In genomic region chr10:20582041-20582440, GRCh38 we compare ENCODE assay signal across 17 cellular contexts.
DNase-seq lines count a peak whose midpoint lies in the region; ATAC-seq, FAIRE-seq and TF ChIP-seq lines count a peak whose summit lies in the region.
"Had no signal": no experiment of that assay in that cellular context is flagged by ENCODE, and none has a peak within 500 bp of the region (broad histone marks: within the 10 kb centered on the region; RNA-seq: fewer than 3 reads in every experiment).

No MANE protein-coding gene starts in this region.

- no peak for TF ChIP-seq CTCF in bronchial epithelial cell (IDR thresholded peaks at IDR 0.05; ENCODE audit: insufficient read depth, low read length, severe bottlenecking)

- ATAC-seq in HG02798 (IDR thresholded peaks at IDR 0.05; ENCODE audit: poor library complexity, unreplicated experiment): no peak
- ATAC-seq: CD8-positive, alpha-beta T cell had no signal

- peak; percentile 75 for FAIRE-seq in bronchial epithelial cell (lab: Jason Lieb, UNC)
- FAIRE-seq: G401.6, GM12892, H1 had no signal

- H3K4me3 ChIP-seq in bronchial epithelial cell (ENCODE audit: low read depth, low read length): no peak overlapping the region
- H3K4me3 ChIP-seq: BLaER1 had no signal

- no peaks in the 10 kb centered on the region for H3K36me3 ChIP-seq in bronchial epithelial cell (ENCODE audit: control insufficient read depth, insufficient read depth, low read length)
- H3K36me3 ChIP-seq: BLaER1 had no signal

- no peaks in the 10 kb centered on the region for H3K27me3 ChIP-seq in bronchial epithelial cell (ENCODE audit: control insufficient read depth, insufficient read depth, low read length)
- H3K27me3 ChIP-seq: BLaER1 had no signal

- DNase-seq in bronchial epithelial cell (ENCODE audit: low read depth) (no peak), medulla oblongata (ENCODE audit: extremely low spot score) (peak; percentile 42), putamen (ENCODE audit: low spot score) (peak; percentile 8), NK-92 (lab: John Stamatoyannopoulos, UW; ENCODE audit: unreplicated experiment) (no peak), DMS153 treated with DMSO at 0.1 percent for 48 hours (lab: John Stamatoyannopoulos, UW; ENCODE audit: unreplicated experiment) (no peak)
- DNase-seq: Caco-2; CD4-positive, CD25-positive, alpha-beta regulatory T cell; CD8-positive, alpha-beta T cell; DMS53; DMS79 treated with DMSO at 0.1 percent for 48 hours; H7; HCEC 1CT had no signal

Comparison
In these comparisons a context has a peak if more than half of its experiments do, and no peak if none do; other contexts are left out.
1. DNase-seq: peak in medulla oblongata (single experiment) and putamen (single experiment); none in bronchial epithelial cell (single experiment), NK-92 (single experiment) and DMS153 treated with DMSO at 0.1 percent for 48 hours (single experiment).